ENCODE assay signal across 28 cellular contexts in genomic region chr7:122790558-122790957, GRCh38.
A peak's percentile ranks its signal among the peaks of the same experiment; 100 is the strongest.
DNase-seq lines count a peak whose midpoint lies in the region; ATAC-seq and TF ChIP-seq lines count a peak whose summit lies in the region.
"Had no signal": no experiment of that assay in that cellular context is flagged by ENCODE, and none has a peak within 500 bp of the region (broad histone marks: within the 10 kb centered on the region; RNA-seq: fewer than 3 reads in every experiment).

No MANE protein-coding gene starts in this region.

- H3K9me3 ChIP-seq in Karpas-422 (ENCODE audit: low read length) (no peaks in the 10 kb centered on the region), left ventricle myocardium inferior (replicated peaks) (no peaks in the 10 kb centered on the region)
- H3K9me3 ChIP-seq: A549, colonic mucosa, gastroesophageal sphincter, stomach, tibial artery had no signal

- H3K9ac ChIP-seq in Karpas-422 (ENCODE audit: low read length), result no peak overlapping the region

- peaks cover 65% of the 10 kb centered on the region for H3K4me1 Mint-ChIP-seq in WTC11
- H3K4me1 Mint-ChIP-seq: activated CD8-positive, alpha-beta memory T cell treated with anti-CD3 and anti-CD28 coated beads, Interleukin-2, amount 10 ng/mL, durations not matched to agents 7 days and 5 days; activated naive CD8-positive, alpha-beta T cell treated with anti-CD3 and anti-CD28 coated beads, Interleukin-2, amount 50 U/mL, for 24 hours had no signal

- H3K4me3 ChIP-seq in Karpas-422 (ENCODE audit: low read length), result no peak overlapping the region
- no peak overlapping the region for H3K4me3 ChIP-seq in left ventricle myocardium inferior
- H3K4me3 ChIP-seq: A549, colonic mucosa, gastroesophageal sphincter, stomach, tibial artery had no signal

- H3K27me3 ChIP-seq in Karpas-422 (ENCODE audit: low read length) (no peaks in the 10 kb centered on the region), left ventricle myocardium inferior (ENCODE audit: low read depth) (no peaks in the 10 kb centered on the region)
- H3K27me3 ChIP-seq: colonic mucosa, gastroesophageal sphincter, stomach, tibial artery had no signal

- H3K9me3 Mint-ChIP-seq in WTC11, result peaks cover 10% of the 10 kb centered on the region
- H3K9me3 Mint-ChIP-seq: nephron; T-helper 1 cell treated with Interleukin-12 subunit alpha and Interleukin-12 subunit beta and Interleukin-4 antibody, amounts not matched to agents 30 μg/mL and 1 μg/mL, for 36 hours had no signal

- intact Hi-C loops in left ventricle myocardium inferior (cut with micrococcal nuclease), result no loop called here

- CTCF ChIA-PET in WTC11 (lab: Charles Lee), result interaction anchor here (1.7 to 2.7 kb wide), 2 partner anchors 12 to 13 kb away, joined by 3 to 16 read pairs; no protein-coding TSS in a partner anchor

- H3K4me2 ChIP-seq in Karpas-422 (ENCODE audit: low read depth, low read length, poor library complexity, severe bottlenecking), result no peak overlapping the region
- H3K4me2 ChIP-seq: A549 had no signal

- H3K36me3 Mint-ChIP-seq in WTC11, result 0 out of 2 replicates have a peak, but pooled peaks cover 3% of the 10 kb centered on the region
- H3K36me3 Mint-ChIP-seq: activated CD8-positive, alpha-beta memory T cell treated with anti-CD3 and anti-CD28 coated beads, Interleukin-2, amount 10 ng/mL, durations not matched to agents 7 days and 5 days had no signal

- POLR2A ChIA-PET in WTC11 (lab: Charles Lee), result no interaction called here

- no peak overlapping the region for H3K27ac ChIP-seq in Karpas-422 (ENCODE audit: low read length)
- H3K27ac ChIP-seq in left ventricle myocardium inferior (replicated peaks), result no peak overlapping the region
- H3K27ac ChIP-seq: A549, colonic mucosa, gastroesophageal sphincter, stomach, tibial artery had no signal

- H3K27ac Mint-ChIP-seq in WTC11, result peak overlapping the region; percentile 88
- H3K27ac Mint-ChIP-seq: activated CD8-positive, alpha-beta memory T cell treated with anti-CD3 and anti-CD28 coated beads, Interleukin-2, amount 10 ng/mL, durations not matched to agents 7 days and 5 days; activated naive CD8-positive, alpha-beta T cell treated with anti-CD3 and anti-CD28 coated beads, Interleukin-2, amount 50 U/mL, for 24 hours; nephron; T-helper 1 cell treated with Interleukin-12 subunit alpha and Interleukin-12 subunit beta and Interleukin-4 antibody, amounts not matched to agents 30 μg/mL and 1 μg/mL, for 36 hours had no signal

- H4K20me1 ChIP-seq in Karpas-422 (ENCODE audit: insufficient read depth, low read depth, low read length), result no peaks in the 10 kb centered on the region

- H3K4me1 ChIP-seq in Karpas-422 (ENCODE audit: low read length) (no peaks in the 10 kb centered on the region), left ventricle myocardium inferior (peaks cover 10% of the 10 kb centered on the region)
- H3K4me1 ChIP-seq: A549, colonic mucosa, gastroesophageal sphincter, stomach, tibial artery had no signal

- peak; percentile 15 for DNase-seq in NCI-H2196 (lab: John Stamatoyannopoulos, UW; ENCODE audit: unreplicated experiment)
- DNase-seq in NCI-H2196 treated with DMSO at 0.1 percent for 48 hours (lab: John Stamatoyannopoulos, UW; ENCODE audit: unreplicated experiment), result no peak
- DNase-seq in NCI-H1436 (lab: John Stamatoyannopoulos, UW), result peak; percentile 80
- peak; percentile 7 for DNase-seq in NCI-H510A (lab: John Stamatoyannopoulos, UW)
- no peak for DNase-seq in WTC11 (ENCODE audit: low spot score)
- DNase-seq in Karpas-422, result no peak
- no peak for DNase-seq in left ventricle myocardium inferior
- DNase-seq: activated CD4-positive, alpha-beta T cell treated with anti-CD3 and anti-CD28 coated beads, Interleukin-2, amount 50 U/mL, for 4 hours; activated CD8-positive, alpha-beta memory T cell treated with anti-CD3 and anti-CD28 coated beads, Interleukin-2, amount 10 ng/mL, durations not matched to agents 7 days and 5 days; activated naive CD8-positive, alpha-beta T cell treated with anti-CD3 and anti-CD28 coated beads, Interleukin-2, amount 50 U/mL, for 24 hours; activated T-cell treated with anti-CD3 and anti-CD28 coated beads, Interleukin-2, amount 50 U/mL, for 4 hours; colonic mucosa; effector CD4-positive, alpha-beta T cell; HCEC 1CT; hippocampal formation; Kasumi-1; NCI-H2227 treated with DMSO at 0.1 percent for 48 hours; NK-92 treated with Interleukin-12 subunit alpha and Interleukin-12 subunit beta, amount 100 ng/mL, for 24 hours; stimulated activated CD4-positive, alpha-beta T cell treated with anti-CD3 and anti-CD28 coated beads, Interleukin-4, amount 100 ng/mL, for 1 hour; stomach; tibial artery had no signal

- H3K36me3 ChIP-seq in Karpas-422 (ENCODE audit: insufficient read depth, low read length) (no peaks in the 10 kb centered on the region), left ventricle myocardium inferior (no peaks in the 10 kb centered on the region)
- H3K36me3 ChIP-seq: colonic mucosa, gastroesophageal sphincter, tibial artery had no signal

- H3K79me2 ChIP-seq in Karpas-422 (ENCODE audit: low read length), result no peaks in the 10 kb centered on the region

- H3K4me3 Mint-ChIP-seq in WTC11, result no peak overlapping the region
- H3K4me3 Mint-ChIP-seq: activated CD8-positive, alpha-beta memory T cell treated with anti-CD3 and anti-CD28 coated beads, Interleukin-2, amount 10 ng/mL, durations not matched to agents 7 days and 5 days; activated naive CD8-positive, alpha-beta T cell treated with anti-CD3 and anti-CD28 coated beads, Interleukin-2, amount 50 U/mL, for 24 hours; activated T-cell treated with anti-CD3 and anti-CD28 coated beads, Interleukin-2, amount 50 U/mL, for 4 hours; nephron; T-helper 1 cell treated with Interleukin-12 subunit alpha and Interleukin-12 subunit beta and Interleukin-4 antibody, amounts not matched to agents 30 μg/mL and 1 μg/mL, for 36 hours had no signal

- ATAC-seq in WTC11 (no peak), GM19035 (IDR thresholded peaks at IDR 0.05; ENCODE audit: unreplicated experiment) (no peak)
- ATAC-seq: A549; activated CD8-positive, alpha-beta memory T cell treated with anti-CD3 and anti-CD28 coated beads, Interleukin-2, amount 10 ng/mL, durations not matched to agents 7 days and 5 days; activated naive CD8-positive, alpha-beta T cell treated with anti-CD3 and anti-CD28 coated beads, Interleukin-2, amount 50 U/mL, for 24 hours; activated T-cell treated with anti-CD3 and anti-CD28 coated beads, Interleukin-2, amount 50 U/mL, for 4 hours; gastroesophageal sphincter; HepG2; SK-N-SH treated with all-trans-retinoic acid at 6 μM for 48 hours had no signal

- no peaks in the 10 kb centered on the region for H3K9me2 ChIP-seq in Karpas-422 (replicated peaks; ENCODE audit: insufficient read depth, low read length)

- no peak overlapping the region for H2AFZ ChIP-seq in Karpas-422 (ENCODE audit: low read length)

- TF ChIP-seq CTCF in WTC11 (IDR thresholded peaks at IDR 0.05) (no peak), left ventricle myocardium inferior (IDR thresholded peaks at IDR 0.05; ENCODE audit: borderline replicate concordance) (no peak)

- H3K27me3 Mint-ChIP-seq in WTC11 (ENCODE audit: low read depth), result no peaks in the 10 kb centered on the region
- H3K27me3 Mint-ChIP-seq: activated CD8-positive, alpha-beta memory T cell treated with anti-CD3 and anti-CD28 coated beads, Interleukin-2, amount 10 ng/mL, durations not matched to agents 7 days and 5 days; activated naive CD8-positive, alpha-beta T cell treated with anti-CD3 and anti-CD28 coated beads, Interleukin-2, amount 50 U/mL, for 24 hours had no signal

TF ChIP-seq in WTC11, 78 proteins besides CTCF, POLR2A, EP300 and RAD21:
- TF ChIP-seq, protein P1, sequence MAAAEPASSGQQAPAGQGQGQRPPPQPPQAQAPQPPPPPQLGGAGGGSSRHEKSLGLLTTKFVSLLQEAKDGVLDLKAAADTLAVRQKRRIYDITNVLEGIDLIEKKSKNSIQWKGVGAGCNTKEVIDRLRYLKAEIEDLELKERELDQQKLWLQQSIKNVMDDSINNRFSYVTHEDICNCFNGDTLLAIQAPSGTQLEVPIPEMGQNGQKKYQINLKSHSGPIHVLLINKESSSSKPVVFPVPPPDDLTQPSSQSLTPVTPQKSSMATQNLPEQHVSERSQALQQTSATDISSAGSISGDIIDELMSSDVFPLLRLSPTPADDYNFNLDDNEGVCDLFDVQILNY (CRISPR knock-in tag; IDR thresholded peaks at IDR 0.05), result no peak
- TF ChIP-seq NFE2L1 (CRISPR knock-in tag; IDR thresholded peaks at IDR 0.05), result no peak
- no peak for TF ChIP-seq GTF2I (CRISPR knock-in tag; conservative IDR thresholded peaks at IDR 0.05)
- TF ChIP-seq CDX4 (CRISPR knock-in tag; IDR thresholded peaks at IDR 0.05; ENCODE audit: borderline replicate concordance), result no peak
- TF ChIP-seq, protein P2, sequence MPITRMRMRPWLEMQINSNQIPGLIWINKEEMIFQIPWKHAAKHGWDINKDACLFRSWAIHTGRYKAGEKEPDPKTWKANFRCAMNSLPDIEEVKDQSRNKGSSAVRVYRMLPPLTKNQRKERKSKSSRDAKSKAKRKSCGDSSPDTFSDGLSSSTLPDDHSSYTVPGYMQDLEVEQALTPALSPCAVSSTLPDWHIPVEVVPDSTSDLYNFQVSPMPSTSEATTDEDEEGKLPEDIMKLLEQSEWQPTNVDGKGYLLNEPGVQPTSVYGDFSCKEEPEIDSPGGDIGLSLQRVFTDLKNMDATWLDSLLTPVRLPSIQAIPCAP (CRISPR knock-in tag; IDR thresholded peaks at IDR 0.05), result no peak
- no peak for TF ChIP-seq FOXJ3 (CRISPR knock-in tag; IDR thresholded peaks at IDR 0.05; ENCODE audit: borderline replicate concordance)
- TF ChIP-seq GABPB1 (CRISPR knock-in tag; IDR thresholded peaks at IDR 0.05), result no peak

Comparison
In these comparisons a context has a peak if more than half of its experiments do, and no peak if none do; other contexts are left out.
1. DNase-seq: peak in NCI-H2196 (single experiment), NCI-H1436 (single experiment) and NCI-H510A (single experiment); none in NCI-H2196 treated with DMSO at 0.1 percent for 48 hours (single experiment), WTC11 (single experiment), Karpas-422 (single experiment) and left ventricle myocardium inferior (single experiment).